ENCODE assay signal across 14 cellular contexts in genomic region chr15:50653156-50653743, GRCh38. TPM values are rescaled to one million over a fixed set of nuclear protein-coding genes. Genes with fewer than 3 reads are reported as not detected.
DNase-seq lines count a peak whose midpoint lies in the region; ATAC-seq and TF ChIP-seq lines count a peak whose summit lies in the region.
"Had no signal": no experiment of that assay in that cellular context is flagged by ENCODE, and none has a peak within 500 bp of the region (broad histone marks: within the 10 kb centered on the region; RNA-seq: fewer than 3 reads in every experiment).

No MANE protein-coding gene starts in this region.

- no peak overlapping the region for H3K4me3 Mint-ChIP-seq in activated T-helper 17 cell treated with anti-CD3 and anti-CD28 coated beads, Interleukin-2, amount 50 U/mL, for 72 hours
- no peak overlapping the region for H3K4me3 Mint-ChIP-seq in naive B cell
- H3K4me3 Mint-ChIP-seq: activated B cell treated with CpG ODN at 0.5 μM for 24 hours; activated naive CD4-positive, alpha-beta T cell treated with anti-CD3 and anti-CD28 coated beads, Interleukin-2, amount 10 ng/mL, durations not matched to agents 7 days and 5 days had no signal

- H3K27ac ChIP-seq in cardiac muscle cell, result peak overlapping the region; percentile 23
- no peak overlapping the region for H3K27ac ChIP-seq in lower lobe of right lung
- H3K27ac ChIP-seq: neutrophil had no signal

- H3K4me1 Mint-ChIP-seq in activated T-helper 17 cell treated with anti-CD3 and anti-CD28 coated beads, Interleukin-2, amount 50 U/mL, for 72 hours, result peaks cover 5% of the 10 kb centered on the region
- peaks cover 0 to 2% (median 0%) of the 10 kb centered on the region in 3 donors for H3K4me1 Mint-ChIP-seq in naive B cell

- H3K36me3 ChIP-seq in cardiac muscle cell (peaks cover 33% of the 10 kb centered on the region), lower lobe of right lung (peaks cover 95% of the 10 kb centered on the region)

- intact Hi-C loops in Right ventricle myocardium inferior (cut with DNase I) (no loop called here), lower lobe of right lung (cut with DNase I) (no loop called here)

- in situ Hi-C loops in G401 (cut with HindIII; ENCODE audit: low sequenced_read_pairs), result no loop called here

- peaks cover 99% of the 10 kb centered on the region for H3K36me3 Mint-ChIP-seq in activated T-helper 17 cell treated with anti-CD3 and anti-CD28 coated beads, Interleukin-2, amount 50 U/mL, for 72 hours (ENCODE audit: low read depth)
- H3K36me3 Mint-ChIP-seq in naive B cell, result peaks cover 7 to 22% of the 10 kb centered on the region in 2 donors

- no peaks in the 10 kb centered on the region for H3K27me3 Mint-ChIP-seq in activated T-helper 17 cell treated with anti-CD3 and anti-CD28 coated beads, Interleukin-2, amount 50 U/mL, for 72 hours
- H3K27me3 Mint-ChIP-seq in naive B cell, result no peaks in the 10 kb centered on the region
- H3K27me3 Mint-ChIP-seq: activated B cell treated with CpG ODN at 0.5 μM for 24 hours; activated naive CD4-positive, alpha-beta T cell treated with anti-CD3 and anti-CD28 coated beads, Interleukin-2, amount 10 ng/mL, durations not matched to agents 7 days and 5 days had no signal

- TF ChIP-seq CTCF in cardiac muscle cell (IDR thresholded peaks at IDR 0.05; ENCODE audit: low read depth, low read length) (no peak), lower lobe of right lung (IDR thresholded peaks at IDR 0.05) (no peak)

- no peaks in the 10 kb centered on the region for H3K9me3 Mint-ChIP-seq in activated T-helper 17 cell treated with anti-CD3 and anti-CD28 coated beads, Interleukin-2, amount 50 U/mL, for 72 hours
- H3K9me3 Mint-ChIP-seq in naive B cell, result no peaks in the 10 kb centered on the region
- H3K9me3 Mint-ChIP-seq: activated B cell treated with CpG ODN at 0.5 μM for 24 hours; activated naive CD4-positive, alpha-beta T cell treated with anti-CD3 and anti-CD28 coated beads, Interleukin-2, amount 10 ng/mL, durations not matched to agents 7 days and 5 days had no signal

- H3K4me3 ChIP-seq in cardiac muscle cell, result no peak overlapping the region
- H3K4me3 ChIP-seq in lower lobe of right lung, result no peak overlapping the region
- H3K4me3 ChIP-seq: GM12878 had no signal

- H3K9me3 ChIP-seq in cardiac muscle cell (ENCODE audit: low read depth) (no peaks in the 10 kb centered on the region), lower lobe of right lung (no peaks in the 10 kb centered on the region)
- H3K9me3 ChIP-seq: neutrophil had no signal

- ATAC-seq in Right ventricle myocardium inferior (no peak), naive B cell (ENCODE audit: low read depth in 2 of 2) (no peak), lower lobe of right lung (no peak)
- no peak for ATAC-seq in activated T-helper 17 cell treated with anti-CD3 and anti-CD28 coated beads, Interleukin-2, amount 50 U/mL, for 72 hours (replicated peaks)
- ATAC-seq: GM12878 had no signal

- H3K4me1 ChIP-seq in cardiac muscle cell (ENCODE audit: low read depth) (no peaks in the 10 kb centered on the region), lower lobe of right lung (no peaks in the 10 kb centered on the region)

- H3K27me3 ChIP-seq in cardiac muscle cell, result no peaks in the 10 kb centered on the region
- no peaks in the 10 kb centered on the region for H3K27me3 ChIP-seq in lower lobe of right lung (ENCODE audit: low read depth)
- H3K27me3 ChIP-seq: neutrophil had no signal

- peak overlapping the region; percentile 76 for H3K27ac Mint-ChIP-seq in activated T-helper 17 cell treated with anti-CD3 and anti-CD28 coated beads, Interleukin-2, amount 50 U/mL, for 72 hours
- H3K27ac Mint-ChIP-seq in naive B cell, result peak overlapping the region in 4 of 6 donors; percentile 4 to 14 (median 10)
- H3K27ac Mint-ChIP-seq: activated B cell treated with CpG ODN at 0.5 μM for 24 hours; activated naive CD4-positive, alpha-beta T cell treated with anti-CD3 and anti-CD28 coated beads, Interleukin-2, amount 10 ng/mL, durations not matched to agents 7 days and 5 days had no signal

- DNase-seq in cardiac muscle cell (ENCODE audit: low read depth in 1 of 2, low spot score in 1 of 2) (no peak), Right ventricle myocardium inferior (ENCODE audit: missing footprints) (no peak), naive B cell (no peak), anterior cingulate cortex (lab: John Stamatoyannopoulos, UW) (no peak), lower lobe of right lung (no peak), G401 (ENCODE audit: low spot score) (no peak)
- DNase-seq: activated B cell treated with CpG ODN at 0.5 μM for 24 hours; activated naive CD4-positive, alpha-beta T cell treated with anti-CD3 and anti-CD28 coated beads, Interleukin-2, amount 10 ng/mL, durations not matched to agents 7 days and 5 days; NCI-H187; right cardiac atrium; SW 1271 had no signal

RNA-seq across cellular contexts. Expression of gene TRPM7, which starts 33.3 kb away (rescaled TPM):
- total RNA-seq in cardiac muscle cell (22.8 and 47.8 TPM in 2 replicates), Right ventricle myocardium inferior (28.5 TPM), lower lobe of right lung (47.3 TPM)
- polyA plus RNA-seq in cardiac muscle cell (10.2 and 21.2 TPM in 2 replicates), naive B cell (ENCODE audit: low read depth in 6 of 6) (10 to 100 TPM; 12.8 to 23.3 (median 17.0) TPM)
- 10 to 100 TPM; 52.0 to 77.0 TPM for total RNA-seq in activated T-helper 17 cell treated with anti-CD3 and anti-CD28 coated beads, Interleukin-2, amount 50 U/mL, for 72 hours
- 28.4 and 45.5 TPM in 2 replicates for total RNA-seq in G401 (2014; rRNA removed; shearing (Covaris generic))
